16 cellular contexts compared by ENCODE assay signal in the genomic region with DNA sequence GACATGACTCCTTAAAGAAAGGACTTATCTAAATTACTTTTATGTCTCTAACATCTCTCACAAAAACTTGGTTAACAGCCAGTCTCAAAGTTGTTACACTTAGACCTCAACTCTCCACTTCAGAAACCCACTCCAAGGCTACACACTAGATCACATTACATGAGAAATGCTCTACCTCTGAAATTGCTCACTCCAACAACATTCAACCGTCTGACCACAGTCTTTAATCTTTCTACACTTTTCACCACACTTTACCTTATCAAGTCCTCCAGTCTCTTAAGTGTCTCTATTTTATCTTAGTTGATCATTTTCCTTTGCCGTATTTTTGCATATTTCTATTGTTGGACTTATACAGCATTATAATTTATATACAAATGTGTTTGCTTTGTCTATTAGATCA. TPM values are rescaled to one million over a fixed set of nuclear protein-coding genes. Genes with fewer than 3 reads are reported as not detected.
DNase-seq lines count a peak whose midpoint lies in the region; ATAC-seq and TF ChIP-seq lines count a peak whose summit lies in the region.
"Had no signal": no experiment of that assay in that cellular context is flagged by ENCODE, and none has a peak within 500 bp of the region (broad histone marks: within the 10 kb centered on the region; RNA-seq: fewer than 3 reads in every experiment).

No MANE protein-coding gene starts in this region.

- H3K79me2 ChIP-seq in mammary epithelial cell (ENCODE audit: insufficient read depth, low read length) = no peaks in the 10 kb centered on the region

- H3K27ac ChIP-seq in CD4-positive, CD25-positive, alpha-beta regulatory T cell (ENCODE audit: insufficient read depth, low read length, poor library complexity, severe bottlenecking) = peak overlapping the region; percentile 87
- no peak overlapping the region for H3K27ac ChIP-seq in mammary epithelial cell (ENCODE audit: insufficient read depth, low read depth, low read length)
- H3K27ac ChIP-seq: neural progenitor cell, right lobe of liver, suprapubic skin had no signal

- H3K9me3 Mint-ChIP-seq in CD4-positive, CD25-positive, alpha-beta regulatory T cell = no peaks in the 10 kb centered on the region
- H3K9me3 Mint-ChIP-seq in activated B cell treated with CpG ODN at 0.5 μM for 24 hours = no peaks in the 10 kb centered on the region
- H3K9me3 Mint-ChIP-seq in immature natural killer cell = no peaks in the 10 kb centered on the region
- H3K9me3 Mint-ChIP-seq: neural progenitor cell had no signal

- peaks cover 39 to 85% (median 56%) of the 10 kb centered on the region in 4 donors for H3K4me1 Mint-ChIP-seq in CD4-positive, CD25-positive, alpha-beta regulatory T cell
- H3K4me1 Mint-ChIP-seq in activated B cell treated with CpG ODN at 0.5 μM for 24 hours = peaks cover 91% of the 10 kb centered on the region
- peaks cover 71 to 91% of the 10 kb centered on the region in 2 donors for H3K4me1 Mint-ChIP-seq in immature natural killer cell

- peaks cover 98% of the 10 kb centered on the region for H3K4me1 ChIP-seq in CD4-positive, CD25-positive, alpha-beta regulatory T cell (ENCODE audit: control insufficient read depth, insufficient read depth, low read length, poor library complexity, severe bottlenecking)
- H3K4me1 ChIP-seq in mammary epithelial cell (ENCODE audit: insufficient read depth, low read length) = peaks cover 5% of the 10 kb centered on the region
- no peaks in the 10 kb centered on the region for H3K4me1 ChIP-seq in BE2C

- dilution Hi-C loops in mammary epithelial cell (cut with HindIII; ENCODE audit: low sequenced_read_pairs) = no loop called here

- WGBS in mammary epithelial cell (ENCODE audit: low coverage, missing lambda C conversion rate) = 97% methylated on average over 2 of the region's 2 CpGs

- no peaks in the 10 kb centered on the region for H3K27me3 Mint-ChIP-seq in CD4-positive, CD25-positive, alpha-beta regulatory T cell
- H3K27me3 Mint-ChIP-seq in activated B cell treated with CpG ODN at 0.5 μM for 24 hours (no peaks in the 10 kb centered on the region), immature natural killer cell (ENCODE audit: low read depth in 3 of 3) (peaks cover 0 to 6% (median under 1%) of the 10 kb centered on the region in 3 donors)

- H3K36me3 ChIP-seq in CD4-positive, CD25-positive, alpha-beta regulatory T cell (ENCODE audit: control insufficient read depth, insufficient read depth, low read length) = no peaks in the 10 kb centered on the region
- H3K36me3 ChIP-seq in mammary epithelial cell (ENCODE audit: insufficient read depth, low read length) (no peaks in the 10 kb centered on the region), BE2C (no peaks in the 10 kb centered on the region)
- H3K36me3 ChIP-seq: neural progenitor cell, right lobe of liver, suprapubic skin had no signal

- peak overlapping the region; percentile 69 for H3K4me3 ChIP-seq in CD4-positive, CD25-positive, alpha-beta regulatory T cell (ENCODE audit: low read depth, low read length)
- no peak overlapping the region for H3K4me3 ChIP-seq in mammary epithelial cell (replicated peaks in 1 of 3; ENCODE audit: insufficient read depth in 1 of 3, low read depth in 2 of 3, low read length in 3 of 3)
- no peak overlapping the region for H3K4me3 ChIP-seq in BE2C (ENCODE audit: low read depth, low read length)
- H3K4me3 ChIP-seq: heart right ventricle, neural progenitor cell, right lobe of liver, suprapubic skin had no signal

- ATAC-seq in CD4-positive, CD25-positive, alpha-beta regulatory T cell (ENCODE audit: low read depth in 2 of 2) = peak; percentile 12 to 20
- ATAC-seq in activated B cell treated with CpG ODN at 0.5 μM for 24 hours (ENCODE audit: low read depth) (no peak), HG02852 (IDR thresholded peaks at IDR 0.05; ENCODE audit: unreplicated experiment) (no peak)
- ATAC-seq: heart right ventricle, left lobe of liver, right lobe of liver had no signal

- no peaks in the 10 kb centered on the region for H3K27me3 ChIP-seq in CD4-positive, CD25-positive, alpha-beta regulatory T cell (ENCODE audit: control insufficient read depth, insufficient read depth, low read length)
- H3K27me3 ChIP-seq in mammary epithelial cell (ENCODE audit: insufficient read depth, low read length) = no peaks in the 10 kb centered on the region
- no peaks in the 10 kb centered on the region for H3K27me3 ChIP-seq in BE2C
- H3K27me3 ChIP-seq: heart right ventricle, right lobe of liver, suprapubic skin had no signal

- peaks cover 4% of the 10 kb centered on the region for H3K36me3 Mint-ChIP-seq in CD4-positive, CD25-positive, alpha-beta regulatory T cell
- H3K36me3 Mint-ChIP-seq in activated B cell treated with CpG ODN at 0.5 μM for 24 hours (ENCODE audit: low read depth) = peaks cover 16% of the 10 kb centered on the region
- no peaks in the 10 kb centered on the region for H3K36me3 Mint-ChIP-seq in immature natural killer cell
- H3K36me3 Mint-ChIP-seq: neural progenitor cell had no signal

- no peak overlapping the region for H3K4me2 ChIP-seq in mammary epithelial cell (ENCODE audit: insufficient read depth, low read depth, low read length)
- H3K4me2 ChIP-seq: neural progenitor cell had no signal

- peak in 1 of 3 donors; percentile 53 for DNase-seq in CD4-positive, CD25-positive, alpha-beta regulatory T cell
- DNase-seq in GF-D8 (lab: John Stamatoyannopoulos, UW) (peak; percentile 38), activated B cell treated with CpG ODN at 0.5 μM for 24 hours (no peak), immature natural killer cell (peak; percentile 63 to 72 (median 68)), CD1c-positive myeloid dendritic cell (ENCODE audit: extremely low spot score) (no peak), mammary epithelial cell (no peak), BE2C (no peak)
- DNase-seq: heart right ventricle, NCI-H146, right lobe of liver, Right ventricle myocardium superior had no signal

- POLR2A ChIA-PET in activated B cell treated with CpG ODN at 0.5 μM for 24 hours (lab: Charles Lee) = interaction anchor here (0.7 kb wide), 1 partner anchor 14 kb away, joined by 3 read pairs; no protein-coding TSS in a partner anchor

- peak overlapping the region in 3 of 4 donors; percentile 52 to 89 (median 79) for H3K4me3 Mint-ChIP-seq in CD4-positive, CD25-positive, alpha-beta regulatory T cell
- H3K4me3 Mint-ChIP-seq in activated B cell treated with CpG ODN at 0.5 μM for 24 hours (peak overlapping the region; percentile 2), immature natural killer cell (peak overlapping the region; percentile 13 to 56 (median 41))
- H3K4me3 Mint-ChIP-seq: neural progenitor cell had no signal

- no peak for TF ChIP-seq CTCF in activated B cell treated with CpG ODN at 0.5 μM for 24 hours (IDR thresholded peaks at IDR 0.05)
- no peak for TF ChIP-seq CTCF in mammary epithelial cell (conservative IDR thresholded peaks at IDR 0.05 in 1 of 2, IDR thresholded peaks at IDR 0.05 in 1 of 2; ENCODE audit: extremely low read depth in 1 of 2, insufficient read depth in 1 of 2, low read depth in 1 of 2, low read length in 2 of 2)
- TF ChIP-seq CTCF in BE2C (IDR thresholded peaks at IDR 0.05; ENCODE audit: low read depth, low read length) = no peak

- intact Hi-C loops in activated B cell treated with CpG ODN at 0.5 μM for 24 hours (cut with micrococcal nuclease) = loop anchor here (5.0 kb wide), 1 partner anchor 35 kb away; the partner anchor contains the start of gene LPCAT4
- intact Hi-C loops in mammary epithelial cell (cut with micrococcal nuclease) = no loop called here

- BruUV-seq in mammary epithelial cell (replicated peaks; lab: Mats Ljungman, UMichigan) = no TSS peak

- no peak overlapping the region for H3K9ac ChIP-seq in mammary epithelial cell (ENCODE audit: insufficient read depth, low read length)
- H3K9ac ChIP-seq: neural progenitor cell had no signal

- CTCF ChIA-PET in activated B cell treated with CpG ODN at 0.5 μM for 24 hours (lab: Charles Lee) = no interaction called here
- CTCF ChIA-PET in mammary epithelial cell (lab: Charles Lee; ENCODE audit: low non-redundant PET) = no interaction called here

- H3K9me3 ChIP-seq in CD4-positive, CD25-positive, alpha-beta regulatory T cell (ENCODE audit: control insufficient read depth in 2 of 2, low read length in 2 of 2) = no peaks in the 10 kb centered on the region
- H3K9me3 ChIP-seq in mammary epithelial cell (replicated peaks; ENCODE audit: insufficient read depth, low read length) = no peaks in the 10 kb centered on the region
- no peaks in the 10 kb centered on the region for H3K9me3 ChIP-seq in BE2C
- H3K9me3 ChIP-seq: heart right ventricle, right lobe of liver, suprapubic skin had no signal

- H4K20me1 ChIP-seq in mammary epithelial cell (ENCODE audit: insufficient read depth, low read length) = no peaks in the 10 kb centered on the region

- peak overlapping the region; percentile 78 to 96 (median 89) for H3K27ac Mint-ChIP-seq in CD4-positive, CD25-positive, alpha-beta regulatory T cell
- H3K27ac Mint-ChIP-seq in activated B cell treated with CpG ODN at 0.5 μM for 24 hours (peak overlapping the region; percentile 99), immature natural killer cell (peak overlapping the region; percentile 4 to 72 (median 47))
- H3K27ac Mint-ChIP-seq: neural progenitor cell had no signal

- H2AFZ ChIP-seq in mammary epithelial cell (ENCODE audit: low read depth, low read length) = no peak overlapping the region
- H2AFZ ChIP-seq: neural progenitor cell had no signal

- in situ Hi-C loops in mammary epithelial cell (cut with MboI; ENCODE audit: low sequenced_read_pairs in 2 of 2) = loop anchor here in 1 of 2 donors (25.0 kb wide), 1 partner anchor 95 kb away; the partner anchor contains the start of gene EMC4

RNA-seq across cellular contexts. Expression of gene SLC12A6, which starts 5.8 kb away (rescaled TPM):
- 150 TPM for total RNA-seq in CD4-positive, CD25-positive, alpha-beta regulatory T cell
- 10 to 100 TPM; 14.1 to 18.5 (median 14.5) TPM for polyA plus RNA-seq in CD4-positive, CD25-positive, alpha-beta regulatory T cell
- total RNA-seq in activated B cell treated with CpG ODN at 0.5 μM for 24 hours (61.3 and 74.4 TPM in 2 replicates), mammary epithelial cell (10 to 100 TPM; 15.2 to 17.6 TPM)
- polyA plus RNA-seq in immature natural killer cell (1 to 10 TPM in 2 of 3 donors, under 1 TPM in 1; 0.35 to 7.8 (median 3.3) TPM), mammary epithelial cell (7.8 TPM)
- polyA minus RNA-seq in mammary epithelial cell = 23.0 TPM
- 1.1 TPM for polyA plus RNA-seq in BE2C (2012; ENCODE audit: insufficient read depth, insufficient read length, low read depth)

RNA-seq across cellular contexts. Expression of gene NOP10, which starts 11.1 kb away (rescaled TPM):
- total RNA-seq in CD4-positive, CD25-positive, alpha-beta regulatory T cell = 54.1 TPM
- polyA plus RNA-seq in CD4-positive, CD25-positive, alpha-beta regulatory T cell = 100 to 1,000 TPM; 421 to 504 (median 464) TPM
- total RNA-seq in activated B cell treated with CpG ODN at 0.5 μM for 24 hours (116 and 130 TPM in 2 replicates), mammary epithelial cell (100 to 1,000 TPM; 187 to 239 TPM)
- polyA plus RNA-seq in immature natural killer cell (100 to 1,000 TPM; 350 to 457 (median 379) TPM), mammary epithelial cell (514 TPM)
- 226 TPM for polyA minus RNA-seq in mammary epithelial cell
- polyA plus RNA-seq in BE2C (2012; ENCODE audit: insufficient read depth, insufficient read length, low read depth) = 575 TPM

RNA-seq across cellular contexts. Expression of gene NUTM1, which starts 11.3 kb away (rescaled TPM):
- total RNA-seq in CD4-positive, CD25-positive, alpha-beta regulatory T cell = not detected
- not detected for polyA plus RNA-seq in CD4-positive, CD25-positive, alpha-beta regulatory T cell
- total RNA-seq in activated B cell treated with CpG ODN at 0.5 μM for 24 hours (not detected in 2 replicates), mammary epithelial cell (not detected)
- polyA plus RNA-seq in immature natural killer cell (not detected), mammary epithelial cell (not detected)
- not detected for polyA minus RNA-seq in mammary epithelial cell
- polyA plus RNA-seq in BE2C (2012; ENCODE audit: insufficient read depth, insufficient read length, low read depth) = 0.15 TPM
- total RNA-seq: epithelial cell of proximal tubule, heart right ventricle, left lobe of liver, right lobe of liver, Right ventricle myocardium superior had no signal

RNA-seq across cellular contexts. Expression of gene LPCAT4, which starts 35.2 kb away (rescaled TPM):
- 83.2 TPM for total RNA-seq in CD4-positive, CD25-positive, alpha-beta regulatory T cell
- 10 to 100 TPM; 13.2 to 15.4 (median 14.7) TPM for polyA plus RNA-seq in CD4-positive, CD25-positive, alpha-beta regulatory T cell
- total RNA-seq in activated B cell treated with CpG ODN at 0.5 μM for 24 hours (23.8 and 28.8 TPM in 2 replicates), mammary epithelial cell (10 to 100 TPM in 1 of 2 donors, 1 to 10 TPM in 1; 9.5 to 74.6 TPM)
- polyA plus RNA-seq in immature natural killer cell (1 to 10 TPM; 7.0 to 9.2 (median 7.3) TPM), mammary epithelial cell (72.7 TPM)
- 59.2 TPM for polyA minus RNA-seq in mammary epithelial cell
- polyA plus RNA-seq in BE2C (2012; ENCODE audit: insufficient read depth, insufficient read length, low read depth) = 60.3 TPM

Comparison
In these comparisons a context has a peak if more than half of its experiments do, and no peak if none do; other contexts are left out.
1. ATAC-seq: peak in CD4-positive, CD25-positive, alpha-beta regulatory T cell (2 of 2); none in activated B cell treated with CpG ODN at 0.5 μM for 24 hours (single experiment) and HG02852 (single experiment).
2. DNase-seq: peak in GF-D8 (single experiment) and immature natural killer cell (3 of 3); none in activated B cell treated with CpG ODN at 0.5 μM for 24 hours (single experiment), CD1c-positive myeloid dendritic cell (single experiment), mammary epithelial cell (single experiment) and BE2C (single experiment).
3. H3K27ac Mint-ChIP-seq: peak in every context shown above with its lines; median percentile 99 in activated B cell treated with CpG ODN at 0.5 μM for 24 hours; 89 in CD4-positive, CD25-positive, alpha-beta regulatory T cell; 47 in immature natural killer cell.
4. H3K4me3 Mint-ChIP-seq: peak in every context shown above with its lines; median percentile 79 in CD4-positive, CD25-positive, alpha-beta regulatory T cell; 41 in immature natural killer cell; 2 in activated B cell treated with CpG ODN at 0.5 μM for 24 hours.